ENCODE assay signal across 10 cellular contexts in the genomic region with DNA sequence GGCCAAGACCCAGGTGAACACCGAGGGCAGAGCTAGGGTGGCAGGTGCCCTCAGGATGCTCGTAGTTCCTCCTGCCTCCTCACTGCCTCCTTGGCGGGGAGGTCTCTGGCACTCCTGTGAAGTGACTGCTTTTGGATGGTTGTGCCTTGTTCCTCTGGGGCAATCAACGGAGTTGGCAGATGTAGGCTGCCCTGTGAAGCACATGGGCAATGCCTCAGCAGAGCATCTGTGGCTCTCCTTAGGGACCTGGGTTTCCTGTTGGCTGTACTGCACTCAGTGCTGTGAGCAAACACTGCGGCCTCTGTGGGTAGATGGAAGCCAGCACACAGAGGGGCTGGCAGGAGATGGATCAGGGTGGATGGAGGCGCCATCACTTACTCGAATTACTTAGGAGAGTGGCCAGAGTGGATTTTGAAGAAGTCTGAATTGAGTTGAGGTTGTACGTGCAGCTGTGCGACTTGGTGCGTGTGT.
DNase-seq lines count a peak whose midpoint lies in the region; ATAC-seq and TF ChIP-seq lines count a peak whose summit lies in the region.
"Had no signal": no experiment of that assay in that cellular context is flagged by ENCODE, and none has a peak within 500 bp of the region (broad histone marks: within the 10 kb centered on the region; RNA-seq: fewer than 3 reads in every experiment).

No MANE protein-coding gene starts in this region.

- peaks cover 37% of the 10 kb centered on the region for H3K9me3 ChIP-seq in left ventricle myocardium inferior (replicated peaks)
- peaks cover 0 to 22% (median 18%) of the 10 kb centered on the region in 8 donors for H3K9me3 ChIP-seq in spleen

- H3K4me1 ChIP-seq in left ventricle myocardium inferior (no peaks in the 10 kb centered on the region), spleen (no peaks in the 10 kb centered on the region)

- no peak for TF ChIP-seq POLR2A in spleen (IDR thresholded peaks at IDR 0.05)

- intact Hi-C loops in left ventricle myocardium inferior (cut with micrococcal nuclease) (no loop called here), spleen (cut with DNase I; ENCODE audit: low total_unique reads) (no loop called here)

- H3K36me3 ChIP-seq in left ventricle myocardium inferior: no peaks in the 10 kb centered on the region
- H3K36me3 ChIP-seq in spleen: no peaks in the 10 kb centered on the region
- H3K36me3 ChIP-seq in brain microvascular endothelial cell (replicated peaks): no peaks in the 10 kb centered on the region

- H3K27ac ChIP-seq in left ventricle myocardium inferior (replicated peaks) (no peak overlapping the region), spleen (no peak overlapping the region), brain microvascular endothelial cell (no peak overlapping the region)
- H3K27ac ChIP-seq: HL-60 had no signal

- TF ChIP-seq CTCF in left ventricle myocardium inferior (IDR thresholded peaks at IDR 0.05; ENCODE audit: borderline replicate concordance) (no peak), spleen (IDR thresholded peaks at IDR 0.05 in 8 of 11, conservative IDR thresholded peaks at IDR 0.05 in 3 of 11) (no peak), brain microvascular endothelial cell (IDR thresholded peaks at IDR 0.05; ENCODE audit: low read depth, low read length, missing control alignments) (no peak)

- ATAC-seq in GM21737 (IDR thresholded peaks at IDR 0.05; ENCODE audit: unreplicated experiment): no peak
- ATAC-seq in GM21381 (IDR thresholded peaks at IDR 0.05; ENCODE audit: unreplicated experiment): no peak

- in situ Hi-C loops in brain microvascular endothelial cell (cut with HindIII; ENCODE audit: low pct_ligation_motif_present, low sequenced_read_pairs): loop anchor here (25.0 kb wide), 1 partner anchor 108 kb away; no protein-coding TSS in a partner anchor

- H3K27me3 ChIP-seq in left ventricle myocardium inferior (ENCODE audit: low read depth) (no peaks in the 10 kb centered on the region), spleen (replicated peaks in 1 of 7) (no peaks in the 10 kb centered on the region), brain microvascular endothelial cell (replicated peaks) (no peaks in the 10 kb centered on the region)

- DNase-seq in DMS79 treated with DMSO at 0.1 percent for 48 hours (lab: John Stamatoyannopoulos, UW): peak; percentile 91
- DNase-seq in NCI-H446 treated with DMSO at 0.1 percent for 48 hours (lab: John Stamatoyannopoulos, UW): peak; percentile 4
- DNase-seq in left ventricle myocardium inferior: peak; percentile 10
- DNase-seq in spleen: peak; percentile 62
- no peak for DNase-seq in cerebellar cortex (ENCODE audit: low spot score)
- DNase-seq in brain microvascular endothelial cell: no peak
- DNase-seq: NCI-H1105 had no signal

- H3K4me3 ChIP-seq in left ventricle myocardium inferior (no peak overlapping the region), spleen (no peak overlapping the region), brain microvascular endothelial cell (ENCODE audit: low read depth, low read length) (no peak overlapping the region)

- 62 to 70% (median 66%) methylated on average over 9 to 10 of the region's 10 CpGs for WGBS in spleen, 5 donors

Comparison
In these comparisons a context has a peak if more than half of its experiments do, and no peak if none do; other contexts are left out.
1. DNase-seq: peak in DMS79 treated with DMSO at 0.1 percent for 48 hours (single experiment), NCI-H446 treated with DMSO at 0.1 percent for 48 hours (single experiment), left ventricle myocardium inferior (single experiment) and spleen (single experiment); none in cerebellar cortex (single experiment) and brain microvascular endothelial cell (single experiment).